9 cellular contexts compared by ENCODE assay signal in genomic region chr22:35589071-35589735, GRCh38. TPM values are rescaled to one million over a fixed set of nuclear protein-coding genes. Genes with fewer than 3 reads are reported as not detected.
DNase-seq lines count a peak whose midpoint lies in the region; ATAC-seq, FAIRE-seq and TF ChIP-seq lines count a peak whose summit lies in the region.
"Had no signal": no experiment of that assay in that cellular context is flagged by ENCODE, and none has a peak within 500 bp of the region (broad histone marks: within the 10 kb centered on the region; RNA-seq: fewer than 3 reads in every experiment).

No MANE protein-coding gene starts in this region.

- CTCF ChIA-PET in AG04449 (lab: Yijun Ruan, JAX), result interaction anchor here (1.0 to 3.0 kb wide), 3 partner anchors 25 to 535 kb away, joined by 3 to 26 read pairs (median 4); no protein-coding TSS in a partner anchor

- WGBS in adipose tissue, 3 donors, result 56 to 81% (median 57%) methylated on average over 11 of the region's 11 CpGs

- FAIRE-seq in GM19239 (lab: Jason Lieb, UNC), result no peak

- peak overlapping the region; percentile 9 for H3K27ac ChIP-seq in adipose tissue (ENCODE audit: low read depth, low read length)

- TF ChIP-seq CTCF in AG04449 (IDR thresholded peaks at IDR 0.05; ENCODE audit: insufficient read depth, low read length, missing control alignments), result no peak

- ATAC-seq in HG03108 (IDR thresholded peaks at IDR 0.05; ENCODE audit: unreplicated experiment), result no peak

- POLR2A ChIA-PET in AG04449 (lab: Yijun Ruan, JAX), result no interaction called here

- peak; percentile 84 for DNase-seq in AG04449 (ENCODE audit: low read depth, low spot score)
- DNase-seq in HuH-7 (ENCODE audit: low spot score), result peak; percentile 19
- DNase-seq in kidney glomerular epithelial cell (lab: John Stamatoyannopoulos, UW), result peak; percentile 85
- no peak for DNase-seq in GM19239 (ENCODE audit: insufficient read length, low spot score)
- DNase-seq in amygdala (lab: John Stamatoyannopoulos, UW), result no peak
- no peak for DNase-seq in NCI-H774 (lab: John Stamatoyannopoulos, UW)
- DNase-seq: NCI-H2171 had no signal

- H3K4me3 ChIP-seq in AG04449 (ENCODE audit: low read depth, low read length), result no peak overlapping the region

RNA-seq across cellular contexts. Expression of gene MB, which starts 27.9 kb away (rescaled TPM):
- 10 to 100 TPM in 2 of 3 donors, 1 to 10 TPM in 1; 1.3 to 19.2 (median 16.2) TPM for polyA plus RNA-seq in adipose tissue

RNA-seq across cellular contexts. Expression of gene RASD2, which starts 48.6 kb away (rescaled TPM):
- 1 to 10 TPM in 1 of 3 donors, under 1 TPM in 2; 0.26 to 1.1 (median 0.34) TPM for polyA plus RNA-seq in adipose tissue

RNA-seq across cellular contexts. Expression of gene APOL6, which starts 59.0 kb away (rescaled TPM):
- 10 to 100 TPM in 2 of 3 donors, 1 to 10 TPM in 1; 3.6 to 35.1 (median 11.6) TPM for polyA plus RNA-seq in adipose tissue

Comparison
In these comparisons a context has a peak if more than half of its experiments do, and no peak if none do; other contexts are left out.
1. DNase-seq: peak in AG04449 (single experiment), HuH-7 (single experiment) and kidney glomerular epithelial cell (single experiment); none in GM19239 (single experiment), amygdala (0 of 56) and NCI-H774 (single experiment).